In genomic region chr14:54792288-54792687, GRCh38 we compare ENCODE assay signal across 1 cellular context.
TF ChIP-seq lines count a peak whose summit lies in the region.

No MANE protein-coding gene starts in this region.

TF ChIP-seq in GM23338, 12 proteins besides CTCF, POLR2A, EP300 and RAD21 (continued from another document):
- TF ChIP-seq ZNF462 (CRISPR knock-in tag; IDR thresholded peaks at IDR 0.05) (no peak), ETS1 (IDR thresholded peaks at IDR 0.05) (no peak), ZNF331 (CRISPR knock-in tag; IDR thresholded peaks at IDR 0.05; ENCODE audit: low read depth) (no peak), REST (IDR thresholded peaks at IDR 0.05; ENCODE audit: unreplicated experiment) (no peak)
